25 cellular contexts compared by ENCODE assay signal in the genomic region with DNA sequence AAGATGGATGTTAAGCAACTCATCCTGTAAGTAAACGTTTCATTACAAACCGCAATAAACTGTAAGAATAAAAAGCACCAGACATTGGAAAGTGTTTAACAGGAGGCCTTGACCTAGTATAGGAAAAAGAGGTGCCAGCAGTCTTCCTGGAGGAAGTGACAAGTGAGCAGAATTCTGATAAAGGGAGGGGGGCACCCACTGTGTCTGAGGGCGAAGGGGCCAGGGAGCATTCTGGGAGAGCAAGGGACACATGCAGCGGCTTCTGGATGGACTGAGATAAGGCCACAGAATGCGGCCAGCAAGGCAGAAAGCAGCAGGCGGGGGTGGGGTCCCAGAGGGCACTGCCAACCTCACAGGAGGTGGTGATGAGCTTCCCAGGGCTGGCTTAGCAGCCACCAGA.
"Had no signal": no experiment of that assay in that cellular context is flagged by ENCODE, and none has a peak within 500 bp of the region (broad histone marks: within the 10 kb centered on the region; RNA-seq: fewer than 3 reads in every experiment).

No MANE protein-coding gene starts in this region.

- H3K27me3 Mint-ChIP-seq: dendritic cell treated with granulocyte-macrophage colony-stimulating factor and Interleukin-4, amounts not matched to agents 40 ng/mL and 50 ng/mL, for 4 days had no signal

- H3K4me2 ChIP-seq: hepatocyte had no signal

- H3K36me3 ChIP-seq: esophagus squamous epithelium, left ventricle myocardium inferior, lower lobe of right lung, ovary, right atrium auricular region, sigmoid colon, stomach, thoracic aorta, transverse colon had no signal

- ATAC-seq: effector memory CD8-positive, alpha-beta T cell; left cardiac atrium; lower lobe of right lung; natural killer cell had no signal

- H3K4me1 ChIP-seq: lower lobe of right lung, transverse colon had no signal

- H2AFZ ChIP-seq: hepatocyte had no signal

- H3K36me3 Mint-ChIP-seq: natural killer cell had no signal

- FAIRE-seq: kidney had no signal

- H3K79me2 ChIP-seq: hepatocyte had no signal

- H3K27ac ChIP-seq: epithelial cell of prostate, esophagus squamous epithelium, hepatocyte, left ventricle myocardium inferior, lower lobe of right lung, ovary, right atrium auricular region, sigmoid colon, skin epidermis, stomach, thoracic aorta, transverse colon had no signal

- H3K27me3 ChIP-seq: hepatocyte, ovary, right atrium auricular region, sigmoid colon, stomach, transverse colon had no signal

- H3K4me3 Mint-ChIP-seq: dendritic cell treated with granulocyte-macrophage colony-stimulating factor and Interleukin-4, amounts not matched to agents 40 ng/mL and 50 ng/mL, for 4 days; effector memory CD8-positive, alpha-beta T cell; memory B cell; mesothelial cell of epicardium; natural killer cell; neural crest cell had no signal

- DNase-seq: effector memory CD8-positive, alpha-beta T cell; esophagus squamous epithelium; foreskin fibroblast; kidney; left cardiac atrium; left ventricle myocardium inferior; lower lobe of right lung; natural killer cell; ovary; sigmoid colon; stimulated activated CD4-positive, alpha-beta T cell treated with anti-CD3 and anti-CD28 coated beads, Interleukin-2, amount 100 ng/mL, for 24 hours; stimulated activated CD4-positive, alpha-beta T cell treated with anti-CD3 and anti-CD28 coated beads, Interleukin-4, amount 100 ng/mL, for 4 hours; stimulated activated naive CD4-positive, alpha-beta T cell; stomach; substantia nigra; transverse colon had no signal

- H3K9me3 ChIP-seq: ovary, sigmoid colon, thoracic aorta, transverse colon had no signal

- H3K4me3 ChIP-seq: esophagus squamous epithelium, hepatocyte, left ventricle myocardium inferior, lower lobe of right lung, ovary, right atrium auricular region, sigmoid colon, skin epidermis, stomach, thoracic aorta, transverse colon had no signal

- H3K4me1 Mint-ChIP-seq: memory B cell, mesothelial cell of epicardium, natural killer cell had no signal

- H3K27ac Mint-ChIP-seq: dendritic cell treated with granulocyte-macrophage colony-stimulating factor and Interleukin-4, amounts not matched to agents 40 ng/mL and 50 ng/mL, for 4 days; memory B cell; mesothelial cell of epicardium had no signal
